13 cellular contexts compared by ENCODE assay signal in genomic region chr6:125142614-125143013, GRCh38. TPM values are rescaled to one million over a fixed set of nuclear protein-coding genes. Genes with fewer than 3 reads are reported as not detected.
DNase-seq lines count a peak whose midpoint lies in the region; TF ChIP-seq lines count a peak whose summit lies in the region.
"Had no signal": no experiment of that assay in that cellular context is flagged by ENCODE, and none has a peak within 500 bp of the region (broad histone marks: within the 10 kb centered on the region; RNA-seq: fewer than 3 reads in every experiment).

No MANE protein-coding gene starts in this region.

- no peaks in the 10 kb centered on the region for H3K9me3 ChIP-seq in skeletal muscle satellite cell (replicated peaks; ENCODE audit: low read length)

- no peaks in the 10 kb centered on the region for H3K27me3 ChIP-seq in skeletal muscle satellite cell (ENCODE audit: control insufficient read depth, insufficient read depth, low read length)

- H3K4me3 ChIP-seq in fibroblast of mammary gland (ENCODE audit: control insufficient read depth, low read depth, low read length) (no peak overlapping the region), skeletal muscle satellite cell (ENCODE audit: low read length) (no peak overlapping the region), coronary artery (no peak overlapping the region)

- no peak overlapping the region for H3K9ac ChIP-seq in skeletal muscle satellite cell (ENCODE audit: low read depth, low read length)

- no peaks in the 10 kb centered on the region for H3K36me3 ChIP-seq in skeletal muscle satellite cell (ENCODE audit: insufficient read depth, low read length)

- DNase-seq in GM03348 (ENCODE audit: low spot score) (peak; percentile 28), amniotic epithelial cell (ENCODE audit: low read depth) (peak; percentile 55), fibroblast of mammary gland (ENCODE audit: low read depth) (peak; percentile 70), coronary artery (ENCODE audit: low spot score) (no peak), NCI-H526 (lab: John Stamatoyannopoulos, UW) (no peak), NCI-H526 treated with DMSO at 0.1 percent for 48 hours (lab: John Stamatoyannopoulos, UW) (no peak)
- DNase-seq: NCI-H1105, NCI-H187, NCI-H2171, NCI-H446, NCI-H748 treated with DMSO at 0.1 percent for 48 hours had no signal

- peak overlapping the region; percentile 3 for H3K4me2 ChIP-seq in skeletal muscle satellite cell (ENCODE audit: low read length)

- TF ChIP-seq CTCF in fibroblast of mammary gland (conservative IDR thresholded peaks at IDR 0.05; ENCODE audit: control insufficient read depth, insufficient read depth, low read depth, low read length) (no peak), coronary artery (IDR thresholded peaks at IDR 0.05) (no peak)

- H3K4me1 ChIP-seq in skeletal muscle satellite cell (ENCODE audit: control insufficient read depth, insufficient read depth, low read length) = peaks cover 16% of the 10 kb centered on the region

- H3K27ac ChIP-seq in coronary artery = no peak overlapping the region
- H3K27ac ChIP-seq: RWPE1 had no signal

RNA-seq across cellular contexts. Expression of gene TPD52L1, which starts 11.0 kb away (rescaled TPM):
- 2.2 and 3.8 TPM in 2 replicates for total RNA-seq in skeletal muscle satellite cell (2012; rRNA removed)

Comparison
In these comparisons a context has a peak if more than half of its experiments do, and no peak if none do; other contexts are left out.
1. DNase-seq: peak in GM03348 (single experiment), amniotic epithelial cell (single experiment) and fibroblast of mammary gland (single experiment); none in coronary artery (single experiment), NCI-H526 (0 of 2) and NCI-H526 treated with DMSO at 0.1 percent for 48 hours (single experiment).